30 cellular contexts compared by ENCODE assay signal in the genomic region with DNA sequence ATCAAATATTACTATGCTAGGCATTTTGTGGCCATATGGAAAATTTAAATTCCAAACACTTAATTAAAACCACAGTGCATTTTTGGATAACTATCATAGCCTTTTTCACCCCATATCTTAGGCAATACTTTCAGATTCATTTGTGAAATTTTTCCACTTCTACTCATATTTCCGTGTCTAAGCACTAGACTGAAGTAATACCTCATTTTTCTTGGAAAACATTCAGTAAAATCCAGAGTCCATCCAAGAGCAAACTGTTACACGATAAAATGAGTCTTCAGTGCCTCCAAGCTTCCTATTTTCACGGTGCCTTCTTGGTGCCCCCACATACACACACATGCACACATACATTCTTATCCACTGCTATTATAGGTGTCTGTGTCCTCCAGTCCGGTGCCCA.
A peak's percentile ranks its signal among the peaks of the same experiment; 100 is the strongest.
DNase-seq lines count a peak whose midpoint lies in the region; ATAC-seq and TF ChIP-seq lines count a peak whose summit lies in the region.
"Had no signal": no experiment of that assay in that cellular context is flagged by ENCODE, and none has a peak within 500 bp of the region (broad histone marks: within the 10 kb centered on the region; RNA-seq: fewer than 3 reads in every experiment).

No MANE protein-coding gene starts in this region.

- peaks cover 9 to 15% (median 9%) of the 10 kb centered on the region in 3 donors for H3K9me3 Mint-ChIP-seq in T-cell
- H3K9me3 Mint-ChIP-seq: activated naive CD4-positive, alpha-beta T cell treated with anti-CD3 and anti-CD28 coated beads, Interleukin-2, amount 50 U/mL, for 24 hours; nephron had no signal

- no peaks in the 10 kb centered on the region for H3K9me3 ChIP-seq in fibroblast of lung (ENCODE audit: control insufficient read depth, insufficient read depth, low read depth, low read length)
- H3K9me3 ChIP-seq: colonic mucosa, gastroesophageal sphincter, mucosa of descending colon, Peyer's patch, upper lobe of right lung had no signal

- DNase-seq in BJ (ENCODE audit: low read depth) (peak; percentile 31), HS-5 (ENCODE audit: low read depth) (peak; percentile 52), fibroblast of lung (ENCODE audit: low read depth in 2 of 2) (peak; percentile 22 to 42), stromal cell of bone marrow (ENCODE audit: low read depth) (peak; percentile 51), T-cell (no peak), SW480 (ENCODE audit: low spot score) (no peak)
- DNase-seq: activated CD4-positive, alpha-beta T cell treated with anti-CD3 and anti-CD28 coated beads for 4 hours; activated T-cell treated with anti-CD3 and anti-CD28 coated beads for 4 hours; CD8-positive, alpha-beta T cell; colonic mucosa; effector memory CD4-positive, alpha-beta T cell; mucosa of descending colon; NCI-H1436 treated with DMSO at 0.1 percent for 48 hours; NCI-H2081 treated with DMSO at 0.1 percent for 48 hours; NCI-H345; Peyer's patch; SHP77 treated with DMSO at 0.1 percent for 48 hours; stimulated activated CD4-positive, alpha-beta T cell treated with anti-CD3 and anti-CD28 coated beads, Interleukin-15, amount 100 ng/mL, for 24 hours; upper lobe of right lung had no signal

- no peaks in the 10 kb centered on the region for H3K79me2 ChIP-seq in fibroblast of lung (ENCODE audit: control insufficient read depth, insufficient read depth, low read length)
- H3K79me2 ChIP-seq: hepatocyte had no signal

- H3K36me3 Mint-ChIP-seq in T-cell, result no peaks in the 10 kb centered on the region
- H3K36me3 Mint-ChIP-seq: activated naive CD4-positive, alpha-beta T cell treated with anti-CD3 and anti-CD28 coated beads, Interleukin-2, amount 50 U/mL, for 24 hours; CD8-positive, alpha-beta T cell; stimulated activated memory B cell treated with anti-CD40 and anti-IgM and Interleukin-4, amounts not matched to agents 10 μg/mL and 1 μg/mL and 100 μg/mL, for 72 hours had no signal

- CTCF ChIA-PET in BJ (lab: Yijun Ruan, JAX), result no interaction called here
- CTCF ChIA-PET in T-cell (lab: Charles Lee), result no interaction called here

- no peak overlapping the region for H3K4me2 ChIP-seq in fibroblast of lung (ENCODE audit: extremely low read depth, insufficient read depth, low read length)
- H3K4me2 ChIP-seq: hepatocyte had no signal

- no peak overlapping the region for H3K27ac Mint-ChIP-seq in T-cell
- H3K27ac Mint-ChIP-seq: activated naive CD4-positive, alpha-beta T cell treated with anti-CD3 and anti-CD28 coated beads, Interleukin-2, amount 50 U/mL, for 24 hours; B cell; CD8-positive, alpha-beta T cell; nephron; stimulated activated memory B cell treated with anti-CD40 and anti-IgM and Interleukin-4, amounts not matched to agents 10 μg/mL and 1 μg/mL and 100 μg/mL, for 72 hours had no signal

- no peak overlapping the region for H3K27ac ChIP-seq in fibroblast of lung (ENCODE audit: insufficient read depth, low read length)
- H3K27ac ChIP-seq: cardiac muscle cell, colonic mucosa, epithelial cell of prostate, gastroesophageal sphincter, hepatocyte, Peyer's patch, upper lobe of right lung had no signal

- H3K27me3 Mint-ChIP-seq in T-cell, result no peaks in the 10 kb centered on the region
- H3K27me3 Mint-ChIP-seq: activated naive CD4-positive, alpha-beta T cell treated with anti-CD3 and anti-CD28 coated beads, Interleukin-2, amount 50 U/mL, for 24 hours; B cell; stimulated activated memory B cell treated with anti-CD40 and anti-IgM and Interleukin-4, amounts not matched to agents 10 μg/mL and 1 μg/mL and 100 μg/mL, for 72 hours had no signal

- no peaks in the 10 kb centered on the region for H4K20me1 ChIP-seq in fibroblast of lung (ENCODE audit: control insufficient read depth, extremely low read depth, insufficient read depth, low read length)

- H3K9ac ChIP-seq in fibroblast of lung (ENCODE audit: insufficient read depth, low read length), result no peak overlapping the region

- no peak overlapping the region for H2AFZ ChIP-seq in fibroblast of lung (ENCODE audit: low read length)
- H2AFZ ChIP-seq: hepatocyte had no signal

- POLR2A ChIA-PET in BJ (lab: Charles Lee) (no interaction called here), T-cell (lab: Charles Lee) (no interaction called here)

- H3K36me3 ChIP-seq in BJ (ENCODE audit: control insufficient read depth, insufficient read depth, low read length) (no peaks in the 10 kb centered on the region), fibroblast of lung (ENCODE audit: control insufficient read depth, insufficient read depth, low read length) (no peaks in the 10 kb centered on the region)
- H3K36me3 ChIP-seq: cardiac muscle cell, colonic mucosa, gastroesophageal sphincter, Peyer's patch, upper lobe of right lung had no signal

- H3K4me3 Mint-ChIP-seq in T-cell, result no peak overlapping the region
- H3K4me3 Mint-ChIP-seq: activated naive CD4-positive, alpha-beta T cell treated with anti-CD3 and anti-CD28 coated beads, Interleukin-2, amount 50 U/mL, for 24 hours; B cell; CD8-positive, alpha-beta T cell; nephron; stimulated activated memory B cell treated with anti-CD40 and anti-IgM and Interleukin-4, amounts not matched to agents 10 μg/mL and 1 μg/mL and 100 μg/mL, for 72 hours had no signal

- H3K4me1 Mint-ChIP-seq in T-cell, result no peaks in the 10 kb centered on the region
- H3K4me1 Mint-ChIP-seq: activated naive CD4-positive, alpha-beta T cell treated with anti-CD3 and anti-CD28 coated beads, Interleukin-2, amount 50 U/mL, for 24 hours; B cell; stimulated activated memory B cell treated with anti-CD40 and anti-IgM and Interleukin-4, amounts not matched to agents 10 μg/mL and 1 μg/mL and 100 μg/mL, for 72 hours had no signal

- H3K4me3 ChIP-seq in BJ (ENCODE audit: low read depth, low read length) (no peak overlapping the region), fibroblast of lung (replicated peaks in 1 of 4; ENCODE audit: control extremely low read depth in 1 of 4, insufficient read depth in 1 of 4, low read depth in 3 of 4, low read length in 4 of 4) (no peak overlapping the region)
- H3K4me3 ChIP-seq: cardiac muscle cell, colonic mucosa, gastroesophageal sphincter, hepatocyte, lung, mucosa of descending colon, Peyer's patch, upper lobe of right lung had no signal

- ATAC-seq in T-cell (replicated peaks in 1 of 4) (no peak), GM19455 (IDR thresholded peaks at IDR 0.05; ENCODE audit: unreplicated experiment) (no peak)
- ATAC-seq: CD8-positive, alpha-beta T cell; gastroesophageal sphincter; HCT116; mucosa of descending colon; stimulated activated memory B cell treated with anti-CD40 and anti-IgM and Interleukin-4, amounts not matched to agents 10 μg/mL and 1 μg/mL and 100 μg/mL, for 72 hours; upper lobe of right lung had no signal

- no peaks in the 10 kb centered on the region for H3K4me1 ChIP-seq in fibroblast of lung (ENCODE audit: control insufficient read depth, extremely low read depth, insufficient read depth, low read length)
- H3K4me1 ChIP-seq: colonic mucosa, gastroesophageal sphincter, Peyer's patch, upper lobe of right lung had no signal

- H3K27me3 ChIP-seq in BJ (ENCODE audit: control insufficient read depth, insufficient read depth, low read length) (no peaks in the 10 kb centered on the region), fibroblast of lung (ENCODE audit: control insufficient read depth, insufficient read depth, low read length) (no peaks in the 10 kb centered on the region)
- H3K27me3 ChIP-seq: cardiac muscle cell, colonic mucosa, gastroesophageal sphincter, hepatocyte, Peyer's patch, upper lobe of right lung had no signal

- TF ChIP-seq CTCF in BJ (IDR thresholded peaks at IDR 0.05; ENCODE audit: insufficient read depth, low read depth, low read length) (no peak), fibroblast of lung (conservative IDR thresholded peaks at IDR 0.05 in 1 of 2, IDR thresholded peaks at IDR 0.05 in 1 of 2; ENCODE audit: low read depth in 1 of 2, low read length in 2 of 2) (no peak)

Comparison
In these comparisons a context has a peak if more than half of its experiments do, and no peak if none do; other contexts are left out.
1. DNase-seq: peak in BJ (single experiment), HS-5 (single experiment), fibroblast of lung (2 of 2) and stromal cell of bone marrow (single experiment); none in T-cell (0 of 34) and SW480 (single experiment).